ENCODE assay signal across 12 cellular contexts in genomic region chr11:60945295-60945667, GRCh38.
"Had no signal": no experiment of that assay in that cellular context is flagged by ENCODE, and none has a peak within 500 bp of the region (broad histone marks: within the 10 kb centered on the region; RNA-seq: fewer than 3 reads in every experiment).

No MANE protein-coding gene starts in this region.

- DNase-seq: cortex of kidney; effector memory CD4-positive, alpha-beta T cell; heart left ventricle; hippocampal formation; mucosa of descending colon; naive thymus-derived CD8-positive, alpha-beta T cell; ovary; sigmoid colon; stimulated activated CD4-positive, alpha-beta T cell treated with anti-CD3 and anti-CD28 coated beads, Interleukin-2, amount 100 ng/mL, for 24 hours; stimulated activated CD4-positive, alpha-beta T cell treated with anti-CD3 and anti-CD28 coated beads, Interleukin-4, amount 100 ng/mL, for 4 hours; stimulated activated naive CD4-positive, alpha-beta T cell treated with Interleukin-2 at 50 U/mL for 16 hours had no signal

- H3K9me3 Mint-ChIP-seq: naive thymus-derived CD8-positive, alpha-beta T cell had no signal

- ATAC-seq: esophagus mucosa; heart left ventricle; mucosa of descending colon; naive thymus-derived CD8-positive, alpha-beta T cell had no signal
